27 cellular contexts compared by ENCODE assay signal in the genomic region with DNA sequence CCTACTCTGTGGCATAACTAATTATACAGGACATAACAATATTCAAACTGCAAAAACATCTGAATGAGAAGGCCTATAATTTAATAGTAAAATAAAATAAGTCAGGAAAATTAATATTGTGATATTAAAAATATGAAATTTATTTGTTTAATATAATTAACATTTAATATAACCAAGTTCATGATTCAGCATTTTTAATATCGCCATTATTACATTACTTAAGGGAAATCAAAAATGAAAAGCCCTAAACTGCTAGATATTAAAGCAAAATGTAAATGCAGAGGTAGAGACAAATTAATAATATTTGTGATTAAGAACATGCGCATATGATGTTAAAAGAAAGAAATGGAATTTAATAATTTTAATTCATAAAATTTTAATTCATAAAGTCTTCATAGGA.
"Had no signal": no experiment of that assay in that cellular context is flagged by ENCODE, and none has a peak within 500 bp of the region (broad histone marks: within the 10 kb centered on the region; RNA-seq: fewer than 3 reads in every experiment).

No MANE protein-coding gene starts in this region.

- ATAC-seq: natural killer cell; sciatic nerve; stimulated activated effector memory CD8-positive, alpha-beta T cell treated with anti-CD3 and anti-CD28 coated beads, Interleukin-12 subunit alpha, Interleukin-12 subunit beta, amount 100 ng/mL, for 72 hours; upper lobe of right lung had no signal

- DNase-seq: hippocampal formation; kidney; left ventricle myocardium inferior; mesendoderm; naive B cell; natural killer cell; nephron progenitor cell; occipital lobe; spleen; stimulated activated CD4-positive, alpha-beta T cell treated with anti-CD3 and anti-CD28 coated beads, Interleukin-4, amount 100 ng/mL, for 24 hours; stimulated activated naive CD4-positive, alpha-beta T cell; tibial artery; trophoblast cell; upper lobe of right lung had no signal

- H3K36me3 Mint-ChIP-seq: mesothelial cell of epicardium; naive B cell; neural progenitor cell; stimulated activated effector memory CD8-positive, alpha-beta T cell treated with anti-CD3 and anti-CD28 coated beads, Interleukin-12 subunit alpha, Interleukin-12 subunit beta, amount 100 ng/mL, for 72 hours had no signal

- H3K4me3 ChIP-seq: left ventricle myocardium inferior, lung, neural progenitor cell, right atrium auricular region, skin epidermis, spleen, suprapubic skin, thoracic aorta, tibial artery, upper lobe of right lung had no signal

- H3K27me3 Mint-ChIP-seq: naive B cell; progenitor cell of endocrine pancreas; stimulated activated naive CD8-positive, alpha-beta T cell treated with anti-CD3 and anti-CD28 coated beads, Interleukin-15, Interleukin-2, amounts not matched to agents 100 ng/mL and 50 ng/mL, for 24 hours had no signal

- H3K9me3 ChIP-seq: left ventricle myocardium inferior, neutrophil, right atrium auricular region, thoracic aorta, tibial artery, upper lobe of right lung had no signal

- FAIRE-seq: urothelium cell line had no signal

- H3K27ac Mint-ChIP-seq: mesothelial cell of epicardium; naive B cell; natural killer cell; nephron progenitor cell; neural progenitor cell; progenitor cell of endocrine pancreas; stimulated activated effector memory CD8-positive, alpha-beta T cell treated with anti-CD3 and anti-CD28 coated beads, Interleukin-12 subunit alpha, Interleukin-12 subunit beta, amount 100 ng/mL, for 72 hours; stimulated activated naive CD8-positive, alpha-beta T cell treated with anti-CD3 and anti-CD28 coated beads, Interleukin-15, Interleukin-2, amounts not matched to agents 100 ng/mL and 50 ng/mL, for 24 hours had no signal

- H3K4me1 Mint-ChIP-seq: mesothelial cell of epicardium; naive B cell; natural killer cell; nephron progenitor cell; neural progenitor cell; stimulated activated effector memory CD8-positive, alpha-beta T cell treated with anti-CD3 and anti-CD28 coated beads, Interleukin-12 subunit alpha, Interleukin-12 subunit beta, amount 100 ng/mL, for 72 hours had no signal

- H3K27ac ChIP-seq: left ventricle myocardium inferior, neural progenitor cell, neutrophil, right atrium auricular region, skin epidermis, spleen, suprapubic skin, thoracic aorta, tibial artery, upper lobe of right lung had no signal

- H3K9me3 Mint-ChIP-seq: mesothelial cell of epicardium; neural progenitor cell; stimulated activated naive CD8-positive, alpha-beta T cell treated with anti-CD3 and anti-CD28 coated beads, Interleukin-15, Interleukin-2, amounts not matched to agents 100 ng/mL and 50 ng/mL, for 24 hours had no signal

- H3K27me3 ChIP-seq: neural progenitor cell, neutrophil, right atrium auricular region, spleen, suprapubic skin, tibial artery, upper lobe of right lung had no signal

- H3K4me3 Mint-ChIP-seq: mesothelial cell of epicardium; naive B cell; natural killer cell; nephron progenitor cell; neural progenitor cell; stimulated activated effector memory CD8-positive, alpha-beta T cell treated with anti-CD3 and anti-CD28 coated beads, Interleukin-12 subunit alpha, Interleukin-12 subunit beta, amount 100 ng/mL, for 72 hours; stimulated activated naive CD8-positive, alpha-beta T cell treated with anti-CD3 and anti-CD28 coated beads, Interleukin-15, Interleukin-2, amounts not matched to agents 100 ng/mL and 50 ng/mL, for 24 hours had no signal

- H3K36me3 ChIP-seq: left ventricle myocardium inferior, neural progenitor cell, neutrophil, right atrium auricular region, spleen, suprapubic skin, thoracic aorta, tibial artery, upper lobe of right lung had no signal

- H3K4me1 ChIP-seq: left ventricle myocardium inferior, neural progenitor cell, right atrium auricular region, spleen, suprapubic skin, tibial artery, upper lobe of right lung had no signal
